Comparison of ENCODE assay signal across 18 cellular contexts in the genomic region with DNA sequence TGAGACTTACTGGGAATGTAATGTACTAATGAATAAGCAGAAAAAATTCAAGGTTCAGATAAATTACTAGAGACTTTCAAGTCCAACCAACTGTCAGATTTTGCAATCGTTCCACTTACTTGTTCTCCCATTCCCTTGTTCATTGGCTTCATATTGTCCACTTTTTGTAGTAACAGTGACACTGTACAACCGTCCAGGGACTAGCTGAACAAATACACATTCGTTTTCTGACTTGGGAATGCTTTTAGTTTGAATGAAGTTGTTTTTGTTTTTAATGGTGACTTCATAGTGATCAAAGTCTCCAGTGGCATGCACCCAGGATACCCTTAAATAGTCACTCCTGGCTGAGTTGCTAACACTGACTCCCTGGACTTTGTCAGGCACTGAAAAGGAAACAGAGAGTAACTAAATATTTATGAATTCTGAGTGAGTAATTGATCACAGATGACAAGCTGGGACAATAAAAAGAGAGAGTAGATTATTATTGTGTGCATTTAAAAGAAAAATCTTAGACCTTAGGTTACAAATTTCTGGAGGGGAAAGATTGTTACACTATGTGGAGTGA.
DNase-seq lines count a peak whose midpoint lies in the region; ATAC-seq and TF ChIP-seq lines count a peak whose summit lies in the region.
"Had no signal": no experiment of that assay in that cellular context is flagged by ENCODE, and none has a peak within 500 bp of the region (broad histone marks: within the 10 kb centered on the region; RNA-seq: fewer than 3 reads in every experiment).

No MANE protein-coding gene starts in this region.

- no peaks in the 10 kb centered on the region for H3K79me1 ChIP-seq in mesendoderm (ENCODE audit: low read length)

- H2AK5ac ChIP-seq in mesendoderm (ENCODE audit: low read length), result no peak overlapping the region

- H3K4me2 ChIP-seq in mesendoderm (ENCODE audit: low read length) (no peak overlapping the region), MM.1S (ENCODE audit: low read depth, low read length) (no peak overlapping the region)

- no peak overlapping the region for H4K8ac ChIP-seq in mesendoderm (ENCODE audit: low read depth, low read length)

- H4K20me1 ChIP-seq in MM.1S (ENCODE audit: insufficient read depth, low read length), result no peaks in the 10 kb centered on the region

- no peak overlapping the region for H2BK5ac ChIP-seq in mesendoderm (ENCODE audit: low read length)

- TF ChIP-seq POLR2A in vagina (IDR thresholded peaks at IDR 0.05), result no peak
- no peak for TF ChIP-seq POLR2A in body of pancreas (IDR thresholded peaks at IDR 0.05)

- H3K18ac ChIP-seq in mesendoderm (ENCODE audit: low read length), result no peak overlapping the region

- intact Hi-C loops in vagina (cut with DNase I), result no loop called here
- intact Hi-C loops in body of pancreas (cut with DNase I), result no loop called here

- DNase-seq in ELR (ENCODE audit: low read depth), result peak; percentile 11
- peak; percentile 43 for DNase-seq in MG63
- peak; percentile 47 for DNase-seq in fibroblast of villous mesenchyme (ENCODE audit: low read depth)
- DNase-seq in mesendoderm, result no peak
- no peak for DNase-seq in vagina (ENCODE audit: extremely low spot score in 2 of 2)
- no peak for DNase-seq in body of pancreas
- DNase-seq in MM.1S, result no peak
- no peak for DNase-seq in DMS 273 treated with DMSO at 0.1 percent for 48 hours (lab: John Stamatoyannopoulos, UW)
- DNase-seq: C1 segment of cervical spinal cord; CD8-positive, alpha-beta memory T cell; H9; NCI-H187; NCI-H2171; NCI-H446 treated with DMSO at 0.1 percent for 48 hours; NCI-H774; SHP77; T-cell had no signal

- H3K27me3 ChIP-seq in MG63, result no peaks in the 10 kb centered on the region
- H3K27me3 ChIP-seq in mesendoderm (ENCODE audit: insufficient read depth, low read length, poor library complexity), result no peaks in the 10 kb centered on the region
- no peaks in the 10 kb centered on the region for H3K27me3 ChIP-seq in vagina
- no peaks in the 10 kb centered on the region for H3K27me3 ChIP-seq in body of pancreas
- H3K27me3 ChIP-seq in MM.1S (replicated peaks; ENCODE audit: insufficient read depth, low read length), result no peaks in the 10 kb centered on the region

- TF ChIP-seq CTCF in fibroblast of villous mesenchyme (IDR thresholded peaks at IDR 0.05; ENCODE audit: insufficient read depth, low read depth, low read length), result no peak
- TF ChIP-seq CTCF in vagina (IDR thresholded peaks at IDR 0.05), result no peak
- no peak for TF ChIP-seq CTCF in body of pancreas (IDR thresholded peaks at IDR 0.05)
- no peak for TF ChIP-seq CTCF in MM.1S (IDR thresholded peaks at IDR 0.05; ENCODE audit: low read length)

- WGBS in mesendoderm (ENCODE audit: extremely low coverage, insufficient coverage, low lambda C conversion rate), result no CpG with 5 or more reads among the region's 3 CpGs
- 24 to 43% methylated on average over 3 of the region's 3 CpGs for WGBS in body of pancreas, 2 donors

- ATAC-seq in body of pancreas, result no peak
- ATAC-seq: T-cell had no signal

- H3K9me3 ChIP-seq in MG63, result no peaks in the 10 kb centered on the region
- no peaks in the 10 kb centered on the region for H3K9me3 ChIP-seq in vagina
- H3K9me3 ChIP-seq in body of pancreas, result no peaks in the 10 kb centered on the region
- no peaks in the 10 kb centered on the region for H3K9me3 ChIP-seq in MM.1S (replicated peaks; ENCODE audit: insufficient read depth, low read length)

- H2BK15ac ChIP-seq in mesendoderm (replicated peaks; ENCODE audit: low read depth), result peak overlapping the region; percentile 57

- no peaks in the 10 kb centered on the region for H3K36me3 ChIP-seq in MG63
- no peaks in the 10 kb centered on the region for H3K36me3 ChIP-seq in mesendoderm (ENCODE audit: control insufficient read depth, insufficient read depth, low read length)
- H3K36me3 ChIP-seq in vagina, result no peaks in the 10 kb centered on the region
- no peaks in the 10 kb centered on the region for H3K36me3 ChIP-seq in body of pancreas (replicated peaks in 1 of 2; ENCODE audit: insufficient read depth in 1 of 2, low read depth in 2 of 2)
- H3K36me3 ChIP-seq in MM.1S (replicated peaks; ENCODE audit: insufficient read depth, low read length), result no peaks in the 10 kb centered on the region

- no peak overlapping the region for H2AFZ ChIP-seq in MM.1S (ENCODE audit: low read length)

- H3K23ac ChIP-seq in mesendoderm (ENCODE audit: low read length), result no peak overlapping the region

- H3K27ac ChIP-seq in mesendoderm (ENCODE audit: low read depth, low read length), result no peak overlapping the region
- no peak overlapping the region for H3K27ac ChIP-seq in vagina
- H3K27ac ChIP-seq in body of pancreas, result no peak overlapping the region
- H3K27ac ChIP-seq in MM.1S (ENCODE audit: low read length), result no peak overlapping the region
- H3K27ac ChIP-seq: SK-N-MC had no signal

- H3F3A ChIP-seq in MM.1S (ENCODE audit: insufficient read depth, low read length), result no peaks in the 10 kb centered on the region

- H3K4me3 ChIP-seq in MG63, result no peak overlapping the region
- H3K4me3 ChIP-seq in fibroblast of villous mesenchyme (ENCODE audit: low read depth, low read length), result no peak overlapping the region
- no peak overlapping the region for H3K4me3 ChIP-seq in mesendoderm (ENCODE audit: low read length)
- no peak overlapping the region for H3K4me3 ChIP-seq in vagina
- no peak overlapping the region for H3K4me3 ChIP-seq in body of pancreas
- H3K4me3 ChIP-seq in MM.1S (ENCODE audit: low read length), result no peak overlapping the region
- H3K4me3 ChIP-seq: SK-N-MC had no signal

- H3K9me2 ChIP-seq in MM.1S (replicated peaks; ENCODE audit: insufficient read depth, low read length), result no peaks in the 10 kb centered on the region

- no peaks in the 10 kb centered on the region for H3K4me1 ChIP-seq in mesendoderm (ENCODE audit: control insufficient read depth, low read depth, low read length)
- peaks cover 6% of the 10 kb centered on the region for H3K4me1 ChIP-seq in vagina
- no peaks in the 10 kb centered on the region for H3K4me1 ChIP-seq in body of pancreas
- H3K4me1 ChIP-seq in MM.1S (ENCODE audit: low read length), result no peaks in the 10 kb centered on the region

- H4K5ac ChIP-seq in mesendoderm (ENCODE audit: low read length), result no peak overlapping the region

- no peak overlapping the region for H2BK120ac ChIP-seq in mesendoderm (ENCODE audit: low read depth, low read length)

- H3K79me2 ChIP-seq in mesendoderm (ENCODE audit: control insufficient read depth, insufficient read depth, low read length) (no peaks in the 10 kb centered on the region), MM.1S (ENCODE audit: low read length) (no peaks in the 10 kb centered on the region)

- no peak overlapping the region for H3K56ac ChIP-seq in mesendoderm (ENCODE audit: low read length)

- H3K9ac ChIP-seq in mesendoderm (ENCODE audit: low read length) (no peak overlapping the region), MM.1S (ENCODE audit: low read length) (no peak overlapping the region)

- H3K4ac ChIP-seq in mesendoderm (ENCODE audit: low read depth, low read length), result no peak overlapping the region

Comparison
In these comparisons a context has a peak if more than half of its experiments do, and no peak if none do; other contexts are left out.
1. DNase-seq: peak in ELR (single experiment), MG63 (single experiment) and fibroblast of villous mesenchyme (single experiment); none in mesendoderm (single experiment), vagina (0 of 2), body of pancreas (0 of 4), MM.1S (single experiment) and DMS 273 treated with DMSO at 0.1 percent for 48 hours (single experiment).